24 cellular contexts compared by ENCODE assay signal in the genomic region with DNA sequence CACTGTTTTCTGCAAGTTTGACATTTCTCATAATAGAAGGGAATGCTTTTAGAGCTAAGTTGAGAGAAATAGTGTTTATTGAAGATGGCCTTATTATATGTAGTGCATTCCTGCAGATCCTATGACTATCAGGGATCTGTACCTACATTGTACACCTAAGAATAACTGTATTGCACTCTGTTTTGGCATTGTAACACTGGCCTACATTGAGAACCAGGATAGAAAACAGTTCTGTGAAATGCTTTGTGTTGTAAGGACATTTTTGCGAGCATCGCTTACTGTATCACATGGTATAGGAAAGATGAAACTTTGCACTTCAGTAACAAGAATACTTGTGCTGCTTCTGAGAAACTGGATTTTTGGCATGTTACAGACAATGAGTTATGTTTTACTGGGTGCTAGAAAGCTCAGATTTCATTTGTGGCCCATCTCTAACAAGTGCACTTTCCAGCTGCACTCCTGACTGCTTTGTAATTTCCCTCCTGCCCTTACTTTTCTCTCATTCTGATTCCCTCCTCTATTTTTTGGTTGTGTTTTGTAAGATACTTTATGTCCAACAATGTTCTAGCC. TPM values are rescaled to one million over a fixed set of nuclear protein-coding genes. Genes with fewer than 3 reads are reported as not detected.
DNase-seq lines count a peak whose midpoint lies in the region; ATAC-seq, FAIRE-seq and TF ChIP-seq lines count a peak whose summit lies in the region.
"Had no signal": no experiment of that assay in that cellular context is flagged by ENCODE, and none has a peak within 500 bp of the region (broad histone marks: within the 10 kb centered on the region; RNA-seq: fewer than 3 reads in every experiment).

No MANE protein-coding gene starts in this region.

- H3K27ac ChIP-seq in PC-3 (ENCODE audit: low read length): no peak overlapping the region
- H3K27ac ChIP-seq in esophagus squamous epithelium: peak overlapping the region in 3 of 4 donors; percentile 41 to 84 (median 81)
- H3K27ac ChIP-seq: pancreas, right lobe of liver, testis had no signal

- no TSS peak for BruUV-seq in PC-3 (replicated peaks; lab: Mats Ljungman, UMichigan)

- H3K9me3 ChIP-seq in PC-3 (ENCODE audit: low read length) (no peaks in the 10 kb centered on the region), esophagus squamous epithelium (no peaks in the 10 kb centered on the region)
- H3K9me3 ChIP-seq: pancreas, right lobe of liver, testis had no signal

- H3K36me3 ChIP-seq in PC-3 (ENCODE audit: low read depth, low read length) (no peaks in the 10 kb centered on the region), esophagus squamous epithelium (no peaks in the 10 kb centered on the region)
- H3K36me3 ChIP-seq: pancreas, right lobe of liver had no signal

- intact Hi-C loops in PC-3 (cut with micrococcal nuclease): no loop called here
- intact Hi-C loops in esophagus squamous epithelium (cut with DNase I): no loop called here

- TF ChIP-seq CTCF in PC-3 (conservative IDR thresholded peaks at IDR 0.05; ENCODE audit: low read depth, low read length): no peak
- TF ChIP-seq CTCF in esophagus squamous epithelium (IDR thresholded peaks at IDR 0.05): no peak

- POLR2A ChIA-PET in PC-3 (lab: Charles Lee; ENCODE audit: unreplicated experiment): no interaction called here

- 77 to 84% methylated on average over 2 of the region's 2 CpGs for WGBS in esophagus squamous epithelium, 2 donors

- H3K9me2 ChIP-seq in PC-3 (replicated peaks; ENCODE audit: low read length): no peaks in the 10 kb centered on the region

- H2AFZ ChIP-seq in PC-3 (ENCODE audit: low read length): no peak overlapping the region

- H3K9ac ChIP-seq in PC-3 (ENCODE audit: low read length): no peak overlapping the region

- H3K79me2 ChIP-seq in PC-3 (ENCODE audit: low read length): peaks cover 11% of the 10 kb centered on the region

- H4K20me1 ChIP-seq in PC-3 (ENCODE audit: low read length): no peaks in the 10 kb centered on the region

- ATAC-seq in PC-3 (peak; percentile 58), GM18868 (IDR thresholded peaks at IDR 0.05; ENCODE audit: unreplicated experiment) (no peak)
- ATAC-seq: activated CD8-positive, alpha-beta T cell treated with anti-CD3 and anti-CD28 coated beads for 36 hours; naive thymus-derived CD4-positive, alpha-beta T cell; pancreas; right lobe of liver had no signal

- no peaks in the 10 kb centered on the region for H3F3A ChIP-seq in PC-3 (ENCODE audit: low read length, unreplicated experiment)

- FAIRE-seq in GM18507 (lab: Jason Lieb, UNC): peak; percentile 38
- FAIRE-seq: pancreas had no signal

- H3K4me1 ChIP-seq in PC-3 (ENCODE audit: insufficient read depth, low read length) (peaks cover 34% of the 10 kb centered on the region), esophagus squamous epithelium (peaks cover 4 to 86% (median 4%) of the 10 kb centered on the region in 3 donors)
- H3K4me1 ChIP-seq: pancreas, testis had no signal

- no peak for TF ChIP-seq POLR2A in esophagus squamous epithelium (IDR thresholded peaks at IDR 0.05)

- H3K4me3 ChIP-seq in PC-3 (ENCODE audit: low read length): no peak overlapping the region
- no peak overlapping the region for H3K4me3 ChIP-seq in esophagus squamous epithelium
- H3K4me3 ChIP-seq: pancreas, right lobe of liver, testis had no signal

- no peak overlapping the region for H3K4me2 ChIP-seq in PC-3 (ENCODE audit: low read length)

- CTCF ChIA-PET in PC-3 (lab: Charles Lee): no interaction called here

- DNase-seq in GM18507 (ENCODE audit: extremely low spot score, insufficient read length, low read depth) (no peak), PC-3 (peak; percentile 25), esophagus squamous epithelium (lab: John Stamatoyannopoulos, UW) (no peak), pons (ENCODE audit: low spot score) (peak; percentile 70), DMS79 (lab: John Stamatoyannopoulos, UW) (no peak), hepatic stellate cell (ENCODE audit: low spot score) (no peak), ureter (ENCODE audit: low spot score) (no peak)
- DNase-seq: activated B cell treated with CpG ODN at 0.5 μM for 24 hours; activated CD8-positive, alpha-beta T cell treated with anti-CD3 and anti-CD28 coated beads for 36 hours; activated naive CD4-positive, alpha-beta T cell treated with Interleukin-2 at 50 U/mL for 16 hours; anterior cingulate cortex; DMS153; effector memory CD4-positive, alpha-beta T cell; GOT3; head of caudate nucleus; KG1; naive thymus-derived CD4-positive, alpha-beta T cell; NCI-H187; NCI-H446; pancreas; right lobe of liver; T-helper 9 cell; testis had no signal

- H3K27me3 ChIP-seq in PC-3 (ENCODE audit: low read length) (no peaks in the 10 kb centered on the region), esophagus squamous epithelium (no peaks in the 10 kb centered on the region)
- H3K27me3 ChIP-seq: pancreas, right lobe of liver, testis had no signal

RNA-seq across cellular contexts. Expression of a gene that starts 30.6 kb away (rescaled TPM):
- total RNA-seq in PC-3 (2014; rRNA removed) (7.9 and 13.4 TPM in 2 replicates), esophagus squamous epithelium (10 to 100 TPM in 3 of 4 donors, 1 to 10 TPM in 1; 9.1 to 12.8 (median 10.4) TPM), ureter (18.5 TPM)

RNA-seq across cellular contexts. Expression of a gene that starts 31.1 kb away (rescaled TPM):
- total RNA-seq in PC-3 (2014; rRNA removed) (10.0 and 11.6 TPM in 2 replicates), esophagus squamous epithelium (10 to 100 TPM; 21.2 to 24.7 (median 22.2) TPM), ureter (22.3 TPM)

Comparison
In these comparisons a context has a peak if more than half of its experiments do, and no peak if none do; other contexts are left out.
1. DNase-seq: peak in PC-3 (single experiment) and pons (single experiment); none in GM18507 (single experiment), esophagus squamous epithelium (single experiment), DMS79 (single experiment), hepatic stellate cell (single experiment) and ureter (single experiment).